Comparison of ENCODE assay signal across 9 cellular contexts in genomic region chr16:70749006-70749678, GRCh38. TPM values are rescaled to one million over a fixed set of nuclear protein-coding genes. Genes with fewer than 3 reads are reported as not detected.
A peak's percentile ranks its signal among the peaks of the same experiment; 100 is the strongest.
DNase-seq lines count a peak whose midpoint lies in the region; ATAC-seq lines count a peak whose summit lies in the region.
"Had no signal": no experiment of that assay in that cellular context is flagged by ENCODE, and none has a peak within 500 bp of the region (broad histone marks: within the 10 kb centered on the region; RNA-seq: fewer than 3 reads in every experiment).

No MANE protein-coding gene starts in this region.

- no peaks in the 10 kb centered on the region for H3K9me3 Mint-ChIP-seq in stimulated activated memory B cell treated with anti-CD40 and anti-IgM and Interleukin-4, amounts not matched to agents 10 μg/mL and 1 μg/mL and 100 μg/mL, for 72 hours

- H3K36me3 Mint-ChIP-seq in T-helper 17 cell (ENCODE audit: low read depth), result peaks cover 2% of the 10 kb centered on the region
- H3K36me3 Mint-ChIP-seq in stimulated activated memory B cell treated with anti-CD40 and anti-IgM and Interleukin-4, amounts not matched to agents 10 μg/mL and 1 μg/mL and 100 μg/mL, for 72 hours, result peaks cover 42% of the 10 kb centered on the region

- H3K4me1 Mint-ChIP-seq in T-helper 17 cell, result peaks cover 20% of the 10 kb centered on the region
- H3K4me1 Mint-ChIP-seq in stimulated activated memory B cell treated with anti-CD40 and anti-IgM and Interleukin-4, amounts not matched to agents 10 μg/mL and 1 μg/mL and 100 μg/mL, for 72 hours, result peaks cover 32% of the 10 kb centered on the region

- H3K27ac Mint-ChIP-seq in T-helper 17 cell, result peak overlapping the region; percentile 37
- H3K27ac Mint-ChIP-seq in stimulated activated memory B cell treated with anti-CD40 and anti-IgM and Interleukin-4, amounts not matched to agents 10 μg/mL and 1 μg/mL and 100 μg/mL, for 72 hours, result peak overlapping the region; percentile 40

- H3K4me3 Mint-ChIP-seq in T-helper 17 cell, result peak overlapping the region; percentile 21
- no peak overlapping the region for H3K4me3 Mint-ChIP-seq in stimulated activated memory B cell treated with anti-CD40 and anti-IgM and Interleukin-4, amounts not matched to agents 10 μg/mL and 1 μg/mL and 100 μg/mL, for 72 hours

- no peaks in the 10 kb centered on the region for H3K27me3 Mint-ChIP-seq in T-helper 17 cell
- H3K27me3 Mint-ChIP-seq in stimulated activated memory B cell treated with anti-CD40 and anti-IgM and Interleukin-4, amounts not matched to agents 10 μg/mL and 1 μg/mL and 100 μg/mL, for 72 hours, result no peaks in the 10 kb centered on the region

- ATAC-seq in T-helper 17 cell, result no peak
- no peak for ATAC-seq in left lobe of liver
- ATAC-seq in stimulated activated memory B cell treated with anti-CD40 and anti-IgM and Interleukin-4, amounts not matched to agents 10 μg/mL and 1 μg/mL and 100 μg/mL, for 72 hours, result no peak
- ATAC-seq in GM18502 (IDR thresholded peaks at IDR 0.05; ENCODE audit: poor library complexity, unreplicated experiment), result no peak

- DNase-seq in NCI-H2029 (lab: John Stamatoyannopoulos, UW) (peak; percentile 52), NCI-H2029 treated with DMSO at 0.1 percent for 48 hours (lab: John Stamatoyannopoulos, UW) (no peak), T-helper 17 cell (no peak), left lobe of liver (ENCODE audit: low spot score) (peak; percentile 64), iPS-NIHi7 (ENCODE audit: extremely low spot score) (no peak), SW 1271 (lab: John Stamatoyannopoulos, UW) (no peak)

- no peaks in the 10 kb centered on the region for H3K9me3 ChIP-seq in T-helper 17 cell (ENCODE audit: control insufficient read depth, low read length, poor library complexity, severe bottlenecking)
- H3K9me3 ChIP-seq: ascending aorta had no signal

RNA-seq across cellular contexts. Expression of gene VAC14, which starts 51.8 kb away (rescaled TPM):
- 10 to 100 TPM; 36.7 to 38.4 TPM for total RNA-seq in T-helper 17 cell
- 17.3 TPM for total RNA-seq in left lobe of liver

Comparison
In these comparisons a context has a peak if more than half of its experiments do, and no peak if none do; other contexts are left out.
1. DNase-seq: peak in NCI-H2029 (single experiment) and left lobe of liver (single experiment); none in NCI-H2029 treated with DMSO at 0.1 percent for 48 hours (single experiment), T-helper 17 cell (0 of 3), iPS-NIHi7 (single experiment) and SW 1271 (0 of 2).